In the genomic region with DNA sequence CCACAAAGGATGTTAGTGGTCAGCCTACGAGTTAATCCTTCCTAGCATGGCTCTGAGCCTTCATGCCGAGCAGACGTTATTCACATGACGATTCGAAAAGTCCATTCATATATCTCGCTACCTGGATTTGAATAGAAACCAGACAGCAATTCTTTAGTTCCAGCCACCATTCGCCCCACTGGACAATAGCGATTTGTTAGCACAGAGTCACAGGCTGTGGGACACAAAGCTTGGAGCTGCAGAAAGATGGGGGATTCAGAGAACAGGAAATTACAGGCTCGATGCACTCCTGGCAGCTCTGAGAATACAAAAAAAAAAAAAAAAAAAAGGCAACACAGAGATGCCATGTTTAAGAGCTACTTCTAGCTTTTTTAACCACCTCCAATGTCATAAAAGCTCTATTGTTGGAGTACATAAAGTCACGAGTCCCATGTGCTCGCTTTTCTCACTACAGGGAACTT, we compare ENCODE assay signal across 8 cellular contexts.
DNase-seq lines count a peak whose midpoint lies in the region; ATAC-seq and TF ChIP-seq lines count a peak whose summit lies in the region.

No MANE protein-coding gene starts in this region.

- intact Hi-C loops in transverse colon (cut with DNase I; ENCODE audit: low total_unique reads): no loop called here

- H3K36me3 Mint-ChIP-seq in memory B cell: no peaks in the 10 kb centered on the region

- peaks cover 4 to 37% (median 14%) of the 10 kb centered on the region in 4 donors for H3K4me1 ChIP-seq in transverse colon

- DNase-seq in D341Med (ENCODE audit: low spot score) (peak; percentile 32), HT1080 (ENCODE audit: low read depth) (peak; percentile 86), RWPE1 (ENCODE audit: low spot score) (peak; percentile 48), coronary artery (ENCODE audit: low spot score) (no peak), memory B cell (ENCODE audit: low spot score in 2 of 2) (no peak), transverse colon (peak; percentile 11)

- 4 to 9% methylated on average over 7 to 11 of the region's 11 CpGs for WGBS in transverse colon (ENCODE audit: low coverage in 1 of 2), 2 donors

- in situ Hi-C loops in transverse colon (cut with MboI; ENCODE audit: low pct_ligation_motif_present in 1 of 4, low pct_unique_long_range_greater_than_20kb in 1 of 4, low sequenced_read_pairs in 3 of 4): no loop called here

- peak overlapping the region; percentile 66 for H3K27ac ChIP-seq in RWPE1
- H3K27ac ChIP-seq in coronary artery: no peak overlapping the region
- peak overlapping the region; percentile 77 to 86 (median 81) for H3K27ac ChIP-seq in transverse colon

- CTCF ChIA-PET in RWPE1 (lab: Yijun Ruan, JAX): interaction anchor here (0.8 to 1.0 kb wide), 2 partner anchors 110 to 123 kb away, joined by 3 to 4 read pairs; no protein-coding TSS in a partner anchor

- H3K4me3 ChIP-seq in coronary artery: peak overlapping the region; percentile 81
- peak overlapping the region in 3 of 4 donors; percentile 37 to 56 (median 45) for H3K4me3 ChIP-seq in transverse colon

- H3K27me3 Mint-ChIP-seq in memory B cell: peaks cover 5% of the 10 kb centered on the region

- ATAC-seq in memory B cell (ENCODE audit: low read depth): no peak
- no peak for ATAC-seq in HG03175 (IDR thresholded peaks at IDR 0.05; ENCODE audit: unreplicated experiment)
- no peak for ATAC-seq in HG03565 (IDR thresholded peaks at IDR 0.05; ENCODE audit: unreplicated experiment)

- H3K4me3 Mint-ChIP-seq in memory B cell: peak overlapping the region; percentile 49

- no peaks in the 10 kb centered on the region for H3K9me3 Mint-ChIP-seq in memory B cell

- no peaks in the 10 kb centered on the region for H3K27me3 ChIP-seq in transverse colon

- TF ChIP-seq EP300 in transverse colon (IDR thresholded peaks at IDR 0.05; ENCODE audit: low read depth): no peak

- peaks cover 13% of the 10 kb centered on the region for H3K4me1 Mint-ChIP-seq in memory B cell

- H3K9me3 ChIP-seq in transverse colon: no peaks in the 10 kb centered on the region

- POLR2A ChIA-PET in RWPE1 (lab: Yijun Ruan, JAX; ENCODE audit: low non-redundant PET): interaction anchor here (0.6 to 1.1 kb wide), 3 partner anchors 33 to 109 kb away, joined by 3 to 6 read pairs (median 4); no protein-coding TSS in a partner anchor

- TF ChIP-seq POLR2A in transverse colon (IDR thresholded peaks at IDR 0.05): peak; percentile 13

- H3K27ac Mint-ChIP-seq in memory B cell: no peak overlapping the region

- H3K36me3 ChIP-seq in transverse colon: no peaks in the 10 kb centered on the region

- TF ChIP-seq CTCF in RWPE1 (conservative IDR thresholded peaks at IDR 0.05; ENCODE audit: low read depth): no peak
- no peak for TF ChIP-seq CTCF in coronary artery (IDR thresholded peaks at IDR 0.05)
- TF ChIP-seq CTCF in transverse colon (IDR thresholded peaks at IDR 0.05): no peak

Comparison
In these comparisons a context has a peak if more than half of its experiments do, and no peak if none do; other contexts are left out.
1. DNase-seq: peak in D341Med (single experiment), HT1080 (single experiment), RWPE1 (single experiment) and transverse colon (single experiment); none in coronary artery (single experiment) and memory B cell (0 of 2).
2. H3K27ac ChIP-seq: peak in RWPE1 (single experiment) and transverse colon (4 of 4); none in coronary artery (0 of 2).